In the genomic region with DNA sequence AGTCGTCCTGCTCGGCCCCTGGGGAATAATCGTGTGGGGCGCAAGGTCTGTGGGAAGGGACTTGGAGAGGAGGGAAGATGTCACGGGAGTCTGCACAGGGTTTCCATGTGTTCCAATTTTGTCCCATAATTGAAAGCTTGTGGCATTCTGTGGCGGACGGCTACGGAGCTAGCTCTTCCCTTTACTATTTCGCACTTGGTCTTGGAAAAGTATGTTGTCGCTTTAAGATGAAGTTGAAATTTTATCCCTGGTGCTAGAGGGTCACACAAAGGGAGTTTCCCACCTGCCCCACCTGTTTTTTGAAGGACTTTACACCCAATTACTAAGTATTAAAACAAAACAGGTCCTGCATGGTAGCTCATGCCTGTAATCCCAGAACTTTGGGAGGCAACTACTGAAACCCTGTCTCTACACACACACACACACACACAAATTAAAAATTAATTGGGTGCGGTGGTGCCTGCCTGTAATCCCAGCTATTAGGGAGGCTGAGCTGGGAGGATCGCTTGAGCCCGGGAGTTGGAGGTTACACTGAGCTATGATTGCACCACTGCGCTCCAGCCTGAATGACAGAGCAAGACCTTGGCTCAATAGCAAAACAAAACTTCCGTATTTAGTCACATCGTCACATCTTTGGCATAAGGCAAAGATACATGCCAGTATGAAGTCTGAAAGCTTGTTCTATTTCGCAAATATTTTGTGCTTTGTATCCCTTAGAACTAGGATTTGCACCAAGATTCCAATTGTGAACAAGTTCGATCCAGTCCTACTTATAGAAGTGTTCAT, we compare ENCODE assay signal across 8 cellular contexts. TPM values are rescaled to one million over a fixed set of nuclear protein-coding genes. Genes with fewer than 3 reads are reported as not detected.
DNase-seq lines count a peak whose midpoint lies in the region; ATAC-seq, FAIRE-seq and TF ChIP-seq lines count a peak whose summit lies in the region.

No MANE protein-coding gene starts in this region.

- H3K27ac ChIP-seq in colonic mucosa = peak overlapping the region; percentile 98
- peak overlapping the region; percentile 100 for H3K27ac ChIP-seq in lower lobe of right lung
- H3K27ac ChIP-seq in tibial nerve = peak overlapping the region; percentile 100

- intact Hi-C loops in colonic mucosa (cut with DNase I) (no loop called here), lower lobe of right lung (cut with DNase I) (no loop called here)

- peak; percentile 5 for DNase-seq in H54 (ENCODE audit: insufficient read length, low spot score)
- peak; percentile 78 for DNase-seq in OCI-M1 (lab: John Stamatoyannopoulos, UW)
- peak; percentile 66 for DNase-seq in colonic mucosa
- DNase-seq in lower lobe of right lung = peak; percentile 71
- peak; percentile 29 to 45 for DNase-seq in tibial nerve (ENCODE audit: low spot score in 2 of 2)
- no peak for DNase-seq in NCI-H2081 treated with DMSO at 0.1 percent for 48 hours (lab: John Stamatoyannopoulos, UW)

- ATAC-seq in lower lobe of right lung (peak; percentile 0 to 3), HG03342 (IDR thresholded peaks at IDR 0.05; ENCODE audit: unreplicated experiment) (no peak), GM21529 (IDR thresholded peaks at IDR 0.05; ENCODE audit: unreplicated experiment) (no peak)

- H3K4me3 ChIP-seq in colonic mucosa (peak overlapping the region; percentile 68), lower lobe of right lung (peak overlapping the region; percentile 96), tibial nerve (peak overlapping the region; percentile 89 to 100 (median 97))

- TF ChIP-seq EP300 in tibial nerve (IDR thresholded peaks at IDR 0.05) = peak in 1 of 2 donors; percentile 35

- H3K9ac ChIP-seq in colonic mucosa (ENCODE audit: low read depth in 2 of 2, low read length in 2 of 2) = peak overlapping the region; percentile 82 to 87

- H3K4me1 ChIP-seq in colonic mucosa = peaks cover 18% of the 10 kb centered on the region
- H3K4me1 ChIP-seq in lower lobe of right lung = peaks cover 43% of the 10 kb centered on the region
- peaks cover 5 to 45% (median 35%) of the 10 kb centered on the region in 4 donors for H3K4me1 ChIP-seq in tibial nerve

- FAIRE-seq in H54 (lab: Jason Lieb, UNC) = no peak

- TF ChIP-seq CTCF in colonic mucosa (IDR thresholded peaks at IDR 0.05) (no peak), lower lobe of right lung (IDR thresholded peaks at IDR 0.05) (no peak), tibial nerve (IDR thresholded peaks at IDR 0.05) (no peak)

- H3K9me3 ChIP-seq in colonic mucosa = no peaks in the 10 kb centered on the region
- no peaks in the 10 kb centered on the region for H3K9me3 ChIP-seq in lower lobe of right lung
- H3K9me3 ChIP-seq in tibial nerve = no peaks in the 10 kb centered on the region

- TF ChIP-seq POLR2A in H54 (IDR thresholded peaks at IDR 0.05; ENCODE audit: low read depth, low read length) (no peak), tibial nerve (IDR thresholded peaks at IDR 0.05) (no peak)

- WGBS in tibial nerve, 2 donors = 15 to 16% methylated on average over 18 of the region's 18 CpGs

- no peaks in the 10 kb centered on the region for H3K27me3 ChIP-seq in colonic mucosa
- H3K27me3 ChIP-seq in lower lobe of right lung (ENCODE audit: low read depth) = no peaks in the 10 kb centered on the region
- H3K27me3 ChIP-seq in tibial nerve = no peaks in the 10 kb centered on the region

- H3K36me3 ChIP-seq in colonic mucosa (peaks cover 14% of the 10 kb centered on the region), lower lobe of right lung (peaks cover 57% of the 10 kb centered on the region), tibial nerve (peaks cover 0 to 60% (median 18%) of the 10 kb centered on the region in 3 donors)

RNA-seq across cellular contexts. Expression of gene TPT1, which starts 1.0 kb away (rescaled TPM):
- total RNA-seq in colonic mucosa (1,000 to 10,000 TPM; 2,667 to 4,562 TPM), lower lobe of right lung (5,010 TPM), tibial nerve (1,000 to 10,000 TPM; 1,952 to 3,130 (median 2,235) TPM)

Comparison
In these comparisons a context has a peak if more than half of its experiments do, and no peak if none do; other contexts are left out.
1. ATAC-seq: peak in lower lobe of right lung (2 of 2); none in HG03342 (single experiment) and GM21529 (single experiment).
2. Peak in every context shown above with its lines, with median percentiles within 50 percentile points of each other: H3K27ac ChIP-seq and H3K4me3 ChIP-seq.